Comparison of ENCODE assay signal across 8 cellular contexts in genomic region chr1:150561830-150562367, GRCh38. TPM values are rescaled to one million over a fixed set of nuclear protein-coding genes. Genes with fewer than 3 reads are reported as not detected.
DNase-seq lines count a peak whose midpoint lies in the region; ATAC-seq and TF ChIP-seq lines count a peak whose summit lies in the region.

No MANE protein-coding gene starts in this region.

- no peak for TF ChIP-seq CTCF in mucosa of descending colon (IDR thresholded peaks at IDR 0.05)

- ATAC-seq in GM18870 (IDR thresholded peaks at IDR 0.05; ENCODE audit: unreplicated experiment): peak; percentile 26
- peak; percentile 37 for ATAC-seq in HG03439 (IDR thresholded peaks at IDR 0.05; ENCODE audit: unreplicated experiment)
- peak; percentile 77 for ATAC-seq in mucosa of descending colon

- intact Hi-C loops in mucosa of descending colon (cut with DNase I, micrococcal nuclease): no loop called here

- no peaks in the 10 kb centered on the region for H3K36me3 ChIP-seq in mucosa of descending colon (ENCODE audit: low read depth)

- peaks cover 58% of the 10 kb centered on the region for H3K4me1 ChIP-seq in mucosa of descending colon (ENCODE audit: low read depth)

- no peaks in the 10 kb centered on the region for H3K9me3 ChIP-seq in mucosa of descending colon

- DNase-seq in AG08395 (ENCODE audit: low spot score): peak; percentile 88
- peak; percentile 25 for DNase-seq in NOMO-1 treated with dmso at 0.1 percent for 144 hours (lab: John Stamatoyannopoulos, UW; ENCODE audit: unreplicated experiment)
- DNase-seq in activated T-cell treated with anti-CD3 and anti-CD28 coated beads for 4 hours: peak; percentile 86
- peak; percentile 61 for DNase-seq in epidermal melanocyte (ENCODE audit: insufficient read length, low spot score)
- DNase-seq in mucosa of descending colon: peak; percentile 95 to 98 (median 95)
- peak; percentile 77 to 88 for DNase-seq in stimulated activated CD8-positive, alpha-beta memory T cell treated with anti-CD3 and anti-CD28 coated beads, Interleukin-2, amount 100 ng/mL, for 48 hours (ENCODE audit: low read depth in 2 of 2)

- peak overlapping the region; percentile 28 for H3K4me3 ChIP-seq in mucosa of descending colon

RNA-seq across cellular contexts. Expression of gene ADAMTSL4, which starts 12.7 kb away (rescaled TPM):
- total RNA-seq in mucosa of descending colon: 10 to 100 TPM in 2 of 3 donors, 1 to 10 TPM in 1; 3.4 to 37.1 (median 10.2) TPM

RNA-seq across cellular contexts. Expression of gene MCL1, which starts 17.5 kb away (rescaled TPM):
- 100 to 1,000 TPM; 221 to 258 (median 236) TPM for total RNA-seq in mucosa of descending colon

RNA-seq across cellular contexts. Expression of gene FALEC, which starts 46.3 kb away (rescaled TPM):
- not detected for total RNA-seq in mucosa of descending colon

RNA-seq across cellular contexts. Expression of gene ECM1, which starts 54.0 kb away (rescaled TPM):
- total RNA-seq in mucosa of descending colon: 10 to 100 TPM in 1 of 3 donors, 1 to 10 TPM in 2; 3.4 to 11.0 (median 8.8) TPM

Comparison
In these comparisons a context has a peak if more than half of its experiments do, and no peak if none do; other contexts are left out.
1. Peak in every context shown above with its lines: DNase-seq, ATAC-seq and H3K4me3 ChIP-seq.
2. DNase-seq: peak in every context shown above with its lines; median percentile 95 in mucosa of descending colon; 88 in AG08395; 86 in activated T-cell treated with anti-CD3 and anti-CD28 coated beads for 4 hours; 82 in stimulated activated CD8-positive, alpha-beta memory T cell treated with anti-CD3 and anti-CD28 coated beads, Interleukin-2, amount 100 ng/mL, for 48 hours; 61 in epidermal melanocyte; 25 in NOMO-1 treated with dmso at 0.1 percent for 144 hours.
3. ATAC-seq: peak in every context shown above with its lines; median percentile 77 in mucosa of descending colon; 37 in HG03439; 26 in GM18870.